21 cellular contexts compared by ENCODE assay signal in genomic region chr19:647566-648284, GRCh38. TPM values are rescaled to one million over a fixed set of nuclear protein-coding genes. Genes with fewer than 3 reads are reported as not detected.
DNase-seq lines count a peak whose midpoint lies in the region; ATAC-seq and TF ChIP-seq lines count a peak whose summit lies in the region.
"Had no signal": no experiment of that assay in that cellular context is flagged by ENCODE, and none has a peak within 500 bp of the region (broad histone marks: within the 10 kb centered on the region; RNA-seq: fewer than 3 reads in every experiment).

No MANE protein-coding gene starts in this region.

- H3K4me1 Mint-ChIP-seq in activated B cell treated with CpG ODN at 0.5 μM for 24 hours (peaks cover 13% of the 10 kb centered on the region), memory B cell (peaks cover 7% of the 10 kb centered on the region)

- H3K4me3 Mint-ChIP-seq in activated B cell treated with CpG ODN at 0.5 μM for 24 hours (peak overlapping the region; percentile 50), memory B cell (peak overlapping the region; percentile 67)

- DNase-seq in A673 (ENCODE audit: low spot score) (no peak), GM10266 (ENCODE audit: extremely low spot score) (peak; percentile 58), activated B cell treated with CpG ODN at 0.5 μM for 24 hours (no peak), memory B cell (ENCODE audit: low spot score in 2 of 2) (no peak), NCI-H345 (lab: John Stamatoyannopoulos, UW) (no peak), ACHN (no peak), activated gamma-delta T cell treated with Interleukin-2 at 50 U/mL for 16 hours (no peak)
- DNase-seq: CD4-positive, CD25-positive, alpha-beta regulatory T cell; COR-L47; MM.1S; NCI-H1048; NCI-H1417 treated with DMSO at 0.1 percent for 48 hours; NCI-H187; NCI-H510A treated with DMSO at 0.1 percent for 48 hours; NCI-H748 treated with DMSO at 0.1 percent for 48 hours had no signal

- H3K27me3 ChIP-seq in A673 (replicated peaks; ENCODE audit: insufficient read depth, low read depth, low read length, poor library complexity), result no peaks in the 10 kb centered on the region
- H3K27me3 ChIP-seq: Peyer's patch, SJSA1 had no signal

- H3K9me3 Mint-ChIP-seq in activated B cell treated with CpG ODN at 0.5 μM for 24 hours, result no peaks in the 10 kb centered on the region
- no peaks in the 10 kb centered on the region for H3K9me3 Mint-ChIP-seq in memory B cell

- CTCF ChIA-PET in A673 (lab: Charles Lee), result no interaction called here
- CTCF ChIA-PET in activated B cell treated with CpG ODN at 0.5 μM for 24 hours (lab: Charles Lee), result no interaction called here

- no peaks in the 10 kb centered on the region for H3K4me1 ChIP-seq in A673 (ENCODE audit: insufficient read depth, low read length, poor library complexity, severe bottlenecking)
- H3K4me1 ChIP-seq: Peyer's patch, SJSA1 had no signal

- no peaks in the 10 kb centered on the region for H3K27me3 Mint-ChIP-seq in activated B cell treated with CpG ODN at 0.5 μM for 24 hours
- no peaks in the 10 kb centered on the region for H3K27me3 Mint-ChIP-seq in memory B cell
- H3K27me3 Mint-ChIP-seq: CD4-positive, CD25-positive, alpha-beta regulatory T cell had no signal

- peaks cover 65% of the 10 kb centered on the region for H3K36me3 ChIP-seq in A673 (ENCODE audit: insufficient read depth, low read length, poor library complexity, severe bottlenecking)

- in situ Hi-C loops in ACHN (cut with HindIII; ENCODE audit: low pct_ligation_motif_present, low pct_unique_long_range_greater_than_20kb, low sequenced_read_pairs), result no loop called here

- BruUV-seq in A673 (replicated peaks; lab: Mats Ljungman, UMichigan), result TSS peak; percentile 79

- POLR2A ChIA-PET in A673 (lab: Charles Lee; ENCODE audit: low non-redundant PET) (interaction anchor here (0.6 kb wide), 1 partner anchor 32 kb away, joined by 3 read pairs; no protein-coding TSS in a partner anchor), activated B cell treated with CpG ODN at 0.5 μM for 24 hours (lab: Charles Lee) (interaction anchor here (1.0 to 3.6 kb wide), 2 partner anchors 13 to 14 kb away, joined by 4 to 21 read pairs; partner anchors contain the start of gene POLRMT)

- ATAC-seq in activated B cell treated with CpG ODN at 0.5 μM for 24 hours (ENCODE audit: low read depth) (peak; percentile 67), memory B cell (ENCODE audit: low read depth) (peak; percentile 78), GM19452 (IDR thresholded peaks at IDR 0.05; ENCODE audit: unreplicated experiment) (no peak)

- TF ChIP-seq CTCF in A673 (conservative IDR thresholded peaks at IDR 0.05; ENCODE audit: low read depth, low read length) (no peak), GM10266 (IDR thresholded peaks at IDR 0.05; ENCODE audit: control insufficient read depth, insufficient read depth, low read depth, missing control alignments) (no peak), activated B cell treated with CpG ODN at 0.5 μM for 24 hours (IDR thresholded peaks at IDR 0.05) (no peak)

- no peak overlapping the region for H3K4me3 ChIP-seq in A673 (ENCODE audit: low read depth, low read length, poor library complexity, severe bottlenecking)
- H3K4me3 ChIP-seq: Peyer's patch, SJSA1 had no signal

- intact Hi-C loops in A673 (cut with micrococcal nuclease; ENCODE audit: unreplicated experiment), result no loop called here
- intact Hi-C loops in activated B cell treated with CpG ODN at 0.5 μM for 24 hours (cut with micrococcal nuclease), result no loop called here

- H3K27ac ChIP-seq in A673 (ENCODE audit: low read depth, low read length, poor library complexity, severe bottlenecking), result no peak overlapping the region
- H3K27ac ChIP-seq: SJSA1 had no signal

- H3K27ac Mint-ChIP-seq in activated B cell treated with CpG ODN at 0.5 μM for 24 hours (peak overlapping the region; percentile 63), memory B cell (peak overlapping the region; percentile 93)
- H3K27ac Mint-ChIP-seq: CD4-positive, CD25-positive, alpha-beta regulatory T cell had no signal

- peaks cover 37% of the 10 kb centered on the region for H3K36me3 Mint-ChIP-seq in activated B cell treated with CpG ODN at 0.5 μM for 24 hours (ENCODE audit: low read depth)
- H3K36me3 Mint-ChIP-seq in memory B cell, result peaks cover 8% of the 10 kb centered on the region
- H3K36me3 Mint-ChIP-seq: CD4-positive, CD25-positive, alpha-beta regulatory T cell had no signal

- no peaks in the 10 kb centered on the region for H3K9me3 ChIP-seq in A673 (ENCODE audit: low read depth, low read length, poor library complexity, severe bottlenecking)
- H3K9me3 ChIP-seq: Peyer's patch, SJSA1 had no signal

RNA-seq across cellular contexts. Expression of gene FGF22, which starts 8.0 kb away (rescaled TPM):
- total RNA-seq in A673 (2021) (0.19 and 0.57 TPM in 2 replicates), activated B cell treated with CpG ODN at 0.5 μM for 24 hours (0.64 and 0.73 TPM in 2 replicates)
- total RNA-seq: A172, Daoy, LHCN-M2, Peyer's patch had no signal

RNA-seq across cellular contexts. Expression of gene POLRMT, which starts 14.4 kb away (rescaled TPM):
- total RNA-seq in A673 (2021) (100 and 107 TPM in 2 replicates), activated B cell treated with CpG ODN at 0.5 μM for 24 hours (54.7 and 58.2 TPM in 2 replicates)

RNA-seq across cellular contexts. Expression of gene RNF126, which starts 15.3 kb away (rescaled TPM):
- 90.2 and 93.3 TPM in 2 replicates for total RNA-seq in A673 (2021)
- total RNA-seq in activated B cell treated with CpG ODN at 0.5 μM for 24 hours, result 75.9 and 82.7 TPM in 2 replicates

RNA-seq across cellular contexts. Expression of gene FSTL3, which starts 28.5 kb away (rescaled TPM):
- total RNA-seq in A673 (2021), result 5.9 and 6.0 TPM in 2 replicates
- 2.1 and 2.2 TPM in 2 replicates for total RNA-seq in activated B cell treated with CpG ODN at 0.5 μM for 24 hours

RNA-seq across cellular contexts. Expression of gene PRSS57, which starts 47.5 kb away (rescaled TPM):
- total RNA-seq in A673 (2021), result not detected in 2 replicates
- not detected in 2 replicates for total RNA-seq in activated B cell treated with CpG ODN at 0.5 μM for 24 hours
- total RNA-seq: A172, Daoy, LHCN-M2, Peyer's patch, SJSA1 had no signal
